In genomic region chr7:41188163-41189130, GRCh38 we compare ENCODE assay signal across 13 cellular contexts.
A peak's percentile ranks its signal among the peaks of the same experiment; 100 is the strongest.
DNase-seq lines count a peak whose midpoint lies in the region; ATAC-seq, FAIRE-seq and TF ChIP-seq lines count a peak whose summit lies in the region.
"Had no signal": no experiment of that assay in that cellular context is flagged by ENCODE, and none has a peak within 500 bp of the region (broad histone marks: within the 10 kb centered on the region; RNA-seq: fewer than 3 reads in every experiment).

No MANE protein-coding gene starts in this region.

- peak overlapping the region; percentile 93 for H3K9ac ChIP-seq in PC-3 (ENCODE audit: low read length)

- no peaks in the 10 kb centered on the region for H3K9me2 ChIP-seq in PC-3 (replicated peaks; ENCODE audit: low read length)

- H3K9me3 ChIP-seq in PC-3 (ENCODE audit: low read length), result no peaks in the 10 kb centered on the region
- H3K9me3 ChIP-seq: sigmoid colon had no signal

- FAIRE-seq in endometrium (lab: Jason Lieb, UNC), result peak; percentile 82

- DNase-seq in Calu3 (peak; percentile 30), PC-3 (peak; percentile 90), nephron progenitor cell (no peak), germinal center (ENCODE audit: low spot score) (no peak), cerebellar cortex (ENCODE audit: low spot score) (no peak)
- DNase-seq in activated naive CD4-positive, alpha-beta T cell treated with anti-CD3 and anti-CD28 coated beads, Interleukin-2, amount 50 U/mL, for 16 hours, result no peak
- DNase-seq: activated CD8-positive, alpha-beta memory T cell treated with anti-CD3 and anti-CD28 coated beads for 24 hours; amygdala; KBM-7; NCI-H446 treated with DMSO at 0.1 percent for 48 hours; sigmoid colon had no signal

- peaks cover 74% of the 10 kb centered on the region for H3K4me1 ChIP-seq in PC-3 (ENCODE audit: insufficient read depth, low read length)
- H3K4me1 ChIP-seq: sigmoid colon had no signal

- no peaks in the 10 kb centered on the region for H3F3A ChIP-seq in PC-3 (ENCODE audit: low read length, unreplicated experiment)

- no peak for TF ChIP-seq CTCF in Calu3 (IDR thresholded peaks at IDR 0.05; ENCODE audit: unreplicated experiment)
- no peak for TF ChIP-seq CTCF in PC-3 (conservative IDR thresholded peaks at IDR 0.05; ENCODE audit: low read depth, low read length)
- no peak for TF ChIP-seq CTCF in nephron progenitor cell (IDR thresholded peaks at IDR 0.05)

- intact Hi-C loops in Calu3 (cut with micrococcal nuclease; ENCODE audit: unreplicated experiment) (loop anchor here (1.0 to 5.0 kb wide), 5 partner anchors 36 to 514 kb away; partner anchors contain the start of gene INHBA), PC-3 (cut with micrococcal nuclease) (loop anchor here (1.0 to 10.0 kb wide), 6 partner anchors 80 to 516 kb away; no protein-coding TSS in a partner anchor)

- H3K9me3 Mint-ChIP-seq in Calu3 (ENCODE audit: low read depth, unreplicated experiment), result peaks cover 3% of the 10 kb centered on the region
- H3K9me3 Mint-ChIP-seq in nephron progenitor cell, result no peaks in the 10 kb centered on the region

- peak; percentile 51 for ATAC-seq in PC-3
- no peak for ATAC-seq in HG03354 (IDR thresholded peaks at IDR 0.05; ENCODE audit: poor library complexity, severe bottlenecking, unreplicated experiment)

- H3K79me2 ChIP-seq in PC-3 (ENCODE audit: low read length), result no peaks in the 10 kb centered on the region

- H4K20me1 ChIP-seq in PC-3 (ENCODE audit: low read length), result no peaks in the 10 kb centered on the region

- H3K27ac ChIP-seq in PC-3 (ENCODE audit: low read length), result peak overlapping the region; percentile 99
- H3K27ac ChIP-seq: sigmoid colon had no signal

- H3K27me3 Mint-ChIP-seq in Calu3 (ENCODE audit: unreplicated experiment) (no peaks in the 10 kb centered on the region), nephron progenitor cell (ENCODE audit: low read depth, poor library complexity) (peaks cover 4% of the 10 kb centered on the region)

- CTCF ChIA-PET in Calu3 (lab: Charles Lee), result interaction anchor here (0.7 to 1.5 kb wide), 7 partner anchors 13 to 517 kb away, joined by 3 to 4 read pairs (median 3); no protein-coding TSS in a partner anchor
- CTCF ChIA-PET in PC-3 (lab: Charles Lee), result interaction anchor here (0.6 to 1.5 kb wide), 5 partner anchors 143 to 545 kb away, joined by 3 to 5 read pairs (median 3); partner anchors contain the start of gene INHBA

- H3K4me1 Mint-ChIP-seq in Calu3 (ENCODE audit: low read depth, unreplicated experiment) (peaks cover 53% of the 10 kb centered on the region), nephron progenitor cell (peaks cover 22% of the 10 kb centered on the region)

- POLR2A ChIA-PET in PC-3 (lab: Charles Lee; ENCODE audit: unreplicated experiment), result interaction anchor here (0.5 to 0.6 kb wide), 4 partner anchors 41 to 426 kb away, joined by 4 to 6 read pairs (median 5); no protein-coding TSS in a partner anchor

- no peak overlapping the region for H2AFZ ChIP-seq in PC-3 (ENCODE audit: low read length)

- BruUV-seq in Calu3 (replicated peaks; lab: Mats Ljungman, UMichigan) (no TSS peak), PC-3 (replicated peaks; lab: Mats Ljungman, UMichigan) (TSS peak; percentile 28)

- no peaks in the 10 kb centered on the region for H3K36me3 ChIP-seq in PC-3 (ENCODE audit: low read depth, low read length)
- H3K36me3 ChIP-seq: sigmoid colon had no signal

- H3K27ac Mint-ChIP-seq in Calu3 (ENCODE audit: unreplicated experiment) (peak overlapping the region; percentile 74), nephron progenitor cell (peak overlapping the region; percentile 73)

- H3K4me3 Mint-ChIP-seq in Calu3 (ENCODE audit: low read depth, unreplicated experiment) (peak overlapping the region; percentile 33), nephron progenitor cell (no peak overlapping the region)

- peaks cover 28% of the 10 kb centered on the region for H3K36me3 Mint-ChIP-seq in Calu3 (ENCODE audit: insufficient read depth, unreplicated experiment)
- no peaks in the 10 kb centered on the region for H3K36me3 Mint-ChIP-seq in nephron progenitor cell (ENCODE audit: low read depth)

- H3K4me3 ChIP-seq in PC-3 (ENCODE audit: low read length), result no peak overlapping the region
- H3K4me3 ChIP-seq: sigmoid colon had no signal

- no peaks in the 10 kb centered on the region for H3K27me3 ChIP-seq in PC-3 (ENCODE audit: low read length)
- H3K27me3 ChIP-seq: sigmoid colon had no signal

- H3K4me2 ChIP-seq in PC-3 (ENCODE audit: low read length), result peak overlapping the region; percentile 44

Comparison
In these comparisons a context has a peak if more than half of its experiments do, and no peak if none do; other contexts are left out.
1. DNase-seq: peak in Calu3 (single experiment) and PC-3 (single experiment); none in nephron progenitor cell (single experiment), germinal center (single experiment), cerebellar cortex (single experiment) and activated naive CD4-positive, alpha-beta T cell treated with anti-CD3 and anti-CD28 coated beads, Interleukin-2, amount 50 U/mL, for 16 hours (single experiment).